In the genomic region with DNA sequence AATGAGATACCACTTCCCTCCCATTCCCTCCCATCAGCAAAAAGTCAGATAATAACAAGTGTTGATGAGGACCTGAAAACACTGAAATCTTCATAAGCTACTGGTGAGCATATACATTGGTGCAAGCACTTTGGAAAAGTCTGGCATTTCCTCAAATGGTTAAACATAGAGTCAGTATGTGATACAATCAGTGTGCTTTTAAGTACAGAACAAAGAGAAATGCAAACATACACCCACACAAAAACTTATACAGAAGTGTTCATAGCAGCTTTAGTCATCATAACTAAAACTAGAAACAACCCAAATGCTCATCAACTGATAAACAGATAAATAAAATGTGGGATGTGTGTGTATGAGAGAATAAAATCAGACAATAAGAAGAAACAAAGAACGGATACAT, we compare ENCODE assay signal across 24 cellular contexts.
"Had no signal": no experiment of that assay in that cellular context is flagged by ENCODE, and none has a peak within 500 bp of the region (broad histone marks: within the 10 kb centered on the region; RNA-seq: fewer than 3 reads in every experiment).

No MANE protein-coding gene starts in this region.

- H3K27ac ChIP-seq: hepatocyte, left ventricle myocardium inferior, lower lobe of right lung, neural progenitor cell, ovary, tibial artery, upper lobe of left lung, uterus had no signal

- H3K9ac ChIP-seq: neural progenitor cell had no signal

- H3K4me3 ChIP-seq: hepatocyte, left ventricle myocardium inferior, lower lobe of right lung, neural progenitor cell, ovary, tibial artery, upper lobe of left lung, uterus had no signal

- H3K27me3 ChIP-seq: hepatocyte, neural progenitor cell, ovary, tibial artery, upper lobe of left lung, uterus had no signal

- H3K4me2 ChIP-seq: hepatocyte, neural progenitor cell had no signal

- ATAC-seq: left cardiac atrium; lower lobe of right lung; natural killer cell treated with Interleukin-12 subunit alpha and Interleukin-12 subunit beta and Interleukin-15 and Interleukin-18, amount 100 ng/mL, for 72 hours; right cardiac atrium; stimulated activated memory B cell treated with anti-CD40 and anti-IgM and Interleukin-4, amounts not matched to agents 10 μg/mL and 1 μg/mL and 100 μg/mL, for 72 hours had no signal

- DNase-seq: dermis blood vessel endothelial cell; foreskin melanocyte; head of caudate nucleus; kidney; left cardiac atrium; left ventricle myocardium inferior; lower lobe of right lung; nucleus accumbens; ovary; right cardiac atrium; stimulated activated CD4-positive, alpha-beta T cell treated with anti-CD3 and anti-CD28 coated beads, Interleukin-15, amount 100 ng/mL, for 24 hours; stimulated activated CD4-positive, alpha-beta T cell treated with anti-CD3 and anti-CD28 coated beads, Interleukin-1b, Interleukin-23, amount 100 ng/mL, for 48 hours; stimulated activated CD4-positive, alpha-beta T cell treated with anti-CD3 and anti-CD28 coated beads, Interleukin-4, amount 100 ng/mL, for 24 hours; tibial artery; upper lobe of left lung; uterus had no signal

- H3K27me3 Mint-ChIP-seq: memory B cell; natural killer cell treated with Interleukin-12 subunit alpha and Interleukin-12 subunit beta and Interleukin-15 and Interleukin-18, amount 100 ng/mL, for 72 hours; progenitor cell of endocrine pancreas; stimulated activated memory B cell treated with anti-CD40 and anti-IgM and Interleukin-4, amounts not matched to agents 10 μg/mL and 1 μg/mL and 100 μg/mL, for 72 hours; stimulated activated naive CD8-positive, alpha-beta T cell treated with anti-CD3 and anti-CD28 coated beads, Interleukin-15, Interleukin-2, amounts not matched to agents 100 ng/mL and 50 ng/mL, for 24 hours had no signal

- H3K4me1 ChIP-seq: left ventricle myocardium inferior, uterus had no signal

- H3K4me1 Mint-ChIP-seq: memory B cell, neural progenitor cell had no signal

- H3K27ac Mint-ChIP-seq: memory B cell; mesothelial cell of epicardium; natural killer cell treated with Interleukin-12 subunit alpha and Interleukin-12 subunit beta and Interleukin-15 and Interleukin-18, amount 100 ng/mL, for 72 hours; neural progenitor cell; progenitor cell of endocrine pancreas; stimulated activated memory B cell treated with anti-CD40 and anti-IgM and Interleukin-4, amounts not matched to agents 10 μg/mL and 1 μg/mL and 100 μg/mL, for 72 hours; stimulated activated naive CD8-positive, alpha-beta T cell treated with anti-CD3 and anti-CD28 coated beads, Interleukin-15, Interleukin-2, amounts not matched to agents 100 ng/mL and 50 ng/mL, for 24 hours had no signal

- H3K79me2 ChIP-seq: hepatocyte had no signal

- H2AFZ ChIP-seq: hepatocyte, neural progenitor cell had no signal

- H3K36me3 ChIP-seq: left ventricle myocardium inferior, lower lobe of right lung, neural progenitor cell, ovary, tibial artery, upper lobe of left lung, uterus had no signal

- H3K36me3 Mint-ChIP-seq: mesothelial cell of epicardium; natural killer cell treated with Interleukin-12 subunit alpha and Interleukin-12 subunit beta and Interleukin-15 and Interleukin-18, amount 100 ng/mL, for 72 hours had no signal

- H3K9me3 Mint-ChIP-seq: memory B cell; mesothelial cell of epicardium; natural killer cell treated with Interleukin-12 subunit alpha and Interleukin-12 subunit beta and Interleukin-15 and Interleukin-18, amount 100 ng/mL, for 72 hours; stimulated activated memory B cell treated with anti-CD40 and anti-IgM and Interleukin-4, amounts not matched to agents 10 μg/mL and 1 μg/mL and 100 μg/mL, for 72 hours; stimulated activated naive CD8-positive, alpha-beta T cell treated with anti-CD3 and anti-CD28 coated beads, Interleukin-15, Interleukin-2, amounts not matched to agents 100 ng/mL and 50 ng/mL, for 24 hours had no signal

- H3K4me3 Mint-ChIP-seq: memory B cell; mesothelial cell of epicardium; natural killer cell treated with Interleukin-12 subunit alpha and Interleukin-12 subunit beta and Interleukin-15 and Interleukin-18, amount 100 ng/mL, for 72 hours; neural progenitor cell; stimulated activated memory B cell treated with anti-CD40 and anti-IgM and Interleukin-4, amounts not matched to agents 10 μg/mL and 1 μg/mL and 100 μg/mL, for 72 hours; stimulated activated naive CD8-positive, alpha-beta T cell treated with anti-CD3 and anti-CD28 coated beads, Interleukin-15, Interleukin-2, amounts not matched to agents 100 ng/mL and 50 ng/mL, for 24 hours had no signal

- H3K9me3 ChIP-seq: left ventricle myocardium inferior, lower lobe of right lung, ovary, tibial artery, upper lobe of left lung, uterus had no signal
